9 cellular contexts compared by ENCODE assay signal in the genomic region with DNA sequence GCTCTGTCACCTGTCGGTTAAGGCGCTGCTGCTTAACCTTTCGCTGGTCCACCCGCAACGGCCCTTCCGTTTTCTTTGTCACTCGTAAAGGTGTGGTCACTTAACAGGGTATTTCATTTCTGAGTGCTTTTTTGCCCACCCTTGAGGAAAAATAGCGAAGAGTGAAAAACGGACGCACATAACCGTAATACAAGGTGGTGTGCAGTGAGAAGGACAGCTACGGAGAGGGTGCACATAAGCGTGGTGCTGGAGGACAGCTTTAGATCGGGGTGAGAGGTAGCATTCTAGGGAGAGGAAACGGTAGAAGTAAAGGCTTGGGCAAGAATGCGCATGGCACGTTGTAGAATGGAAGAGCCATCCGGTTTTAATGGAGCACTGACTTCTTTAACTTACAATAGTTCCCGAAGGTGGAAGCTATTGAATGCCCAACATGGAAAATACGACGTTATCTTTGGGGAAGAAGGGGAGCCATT. TPM values are rescaled to one million over a fixed set of nuclear protein-coding genes. Genes with fewer than 3 reads are reported as not detected.
A peak's percentile ranks its signal among the peaks of the same experiment; 100 is the strongest.
DNase-seq lines count a peak whose midpoint lies in the region; ATAC-seq, FAIRE-seq and TF ChIP-seq lines count a peak whose summit lies in the region.
"Had no signal": no experiment of that assay in that cellular context is flagged by ENCODE, and none has a peak within 500 bp of the region (broad histone marks: within the 10 kb centered on the region; RNA-seq: fewer than 3 reads in every experiment).

No MANE protein-coding gene starts in this region.

- H3K27ac Mint-ChIP-seq in chondrocyte (ENCODE audit: unreplicated experiment): peak overlapping the region; percentile 78

- TF ChIP-seq CTCF in DND-41 (IDR thresholded peaks at IDR 0.05; ENCODE audit: borderline replicate concordance, extremely low read depth, low read length, poor library complexity, severe bottlenecking) (no peak), OCI-LY7 (conservative IDR thresholded peaks at IDR 0.05; ENCODE audit: low read length) (no peak), chondrocyte (IDR thresholded peaks at IDR 0.05) (no peak)

- H3K36me3 ChIP-seq in DND-41 (ENCODE audit: insufficient read depth, low read length) (peaks cover 46% of the 10 kb centered on the region), H7 (replicated peaks; ENCODE audit: control insufficient read depth, insufficient read depth, low read length) (peaks cover 17% of the 10 kb centered on the region), OCI-LY7 (ENCODE audit: insufficient read depth, low read length) (peaks cover 54% of the 10 kb centered on the region), mucosa of stomach (ENCODE audit: control insufficient read depth, insufficient read depth, low read length) (no peaks in the 10 kb centered on the region)

- BruUV-seq in OCI-LY7 (replicated peaks; lab: Mats Ljungman, UMichigan): no TSS peak

- H3K4me2 ChIP-seq in DND-41 (ENCODE audit: insufficient read depth, low read length): peak overlapping the region; percentile 80
- peak overlapping the region; percentile 81 for H3K4me2 ChIP-seq in OCI-LY7 (ENCODE audit: low read length)

- H3K4me3 Mint-ChIP-seq in chondrocyte (ENCODE audit: unreplicated experiment): peak overlapping the region; percentile 87

- H3K27ac ChIP-seq in DND-41 (ENCODE audit: low read length) (peak overlapping the region; percentile 95), OCI-LY7 (ENCODE audit: low read depth, low read length, poor library complexity, severe bottlenecking) (peak overlapping the region; percentile 72)

- DNase-seq in DND-41: peak; percentile 39
- DNase-seq in H7: peak; percentile 42
- DNase-seq in OCI-LY7 (ENCODE audit: low spot score): peak; percentile 49
- no peak for DNase-seq in chondrocyte (ENCODE audit: low spot score)
- DNase-seq in urothelium cell line (ENCODE audit: low spot score): no peak
- DNase-seq in glomerular visceral epithelial cell (ENCODE audit: extremely low spot score): no peak
- no peak for DNase-seq in NCI-H1092 (lab: John Stamatoyannopoulos, UW)

- H3K27me3 ChIP-seq in DND-41 (ENCODE audit: insufficient read depth, low read length, poor library complexity) (no peaks in the 10 kb centered on the region), H7 (ENCODE audit: control insufficient read depth, insufficient read depth, low read length) (no peaks in the 10 kb centered on the region), mucosa of stomach (ENCODE audit: control insufficient read depth, insufficient read depth, low read length) (no peaks in the 10 kb centered on the region)

- no peaks in the 10 kb centered on the region for H3K27me3 Mint-ChIP-seq in chondrocyte (ENCODE audit: low read depth)

- H3K4me3 ChIP-seq in DND-41 (ENCODE audit: low read depth in 1 of 2, low read length in 2 of 2): peak overlapping the region; percentile 52 to 72
- peak overlapping the region; percentile 98 for H3K4me3 ChIP-seq in H7 (ENCODE audit: insufficient read depth, low read depth, low read length)
- peak overlapping the region; percentile 96 for H3K4me3 ChIP-seq in OCI-LY7 (ENCODE audit: low read depth, low read length, poor library complexity, severe bottlenecking)
- peak overlapping the region; percentile 97 for H3K4me3 ChIP-seq in mucosa of stomach (ENCODE audit: low read length)

- peak; percentile 47 for ATAC-seq in DND-41 (ENCODE audit: insufficient read depth, low read depth)

- no peaks in the 10 kb centered on the region for H3K9me3 ChIP-seq in DND-41 (ENCODE audit: insufficient read depth, low read length, severe bottlenecking)
- no peaks in the 10 kb centered on the region for H3K9me3 ChIP-seq in OCI-LY7 (ENCODE audit: low read length)
- no peaks in the 10 kb centered on the region for H3K9me3 ChIP-seq in mucosa of stomach (ENCODE audit: control insufficient read depth, low read length)

- POLR2A ChIA-PET in OCI-LY7 (lab: Charles Lee): interaction anchor here (0.6 to 2.5 kb wide), 6 partner anchors 9 to 377 kb away, joined by 3 to 9 read pairs (median 4); partner anchors contain the start of gene MARCHF6

- no peak for FAIRE-seq in urothelium cell line (lab: Jason Lieb, UNC)
- FAIRE-seq: TTC549 had no signal

- peaks cover 12% of the 10 kb centered on the region for H3K36me3 Mint-ChIP-seq in chondrocyte (ENCODE audit: low read depth)

- H3K9me2 ChIP-seq in OCI-LY7 (ENCODE audit: insufficient read depth, low read length): no peaks in the 10 kb centered on the region

- peak overlapping the region; percentile 100 for H2AFZ ChIP-seq in DND-41 (ENCODE audit: low read depth, low read length)
- H2AFZ ChIP-seq in OCI-LY7 (ENCODE audit: low read length): no peak overlapping the region; the same call in 1 of the 2 replicates

- H4K20me1 ChIP-seq in DND-41 (ENCODE audit: insufficient read depth, low read length) (peaks cover 47% of the 10 kb centered on the region), OCI-LY7 (ENCODE audit: insufficient read depth, low read length) (peaks cover 31% of the 10 kb centered on the region)

- H3K9ac ChIP-seq in DND-41 (ENCODE audit: low read depth, low read length): peak overlapping the region; percentile 89
- peak overlapping the region; percentile 90 for H3K9ac ChIP-seq in mucosa of stomach (ENCODE audit: low read length)

- peaks cover 43% of the 10 kb centered on the region for H3K4me1 ChIP-seq in DND-41 (ENCODE audit: insufficient read depth, low read length)
- peaks cover 35% of the 10 kb centered on the region for H3K4me1 ChIP-seq in OCI-LY7 (ENCODE audit: insufficient read depth, low read length, poor library complexity, severe bottlenecking)
- H3K4me1 ChIP-seq in mucosa of stomach (ENCODE audit: control insufficient read depth, insufficient read depth, low read length): peaks cover 14% of the 10 kb centered on the region

- H3K79me2 ChIP-seq in DND-41 (ENCODE audit: insufficient read depth, low read length) (peaks cover 85% of the 10 kb centered on the region), OCI-LY7 (ENCODE audit: insufficient read depth, low read depth, low read length) (peaks cover 75% of the 10 kb centered on the region)

- intact Hi-C loops in OCI-LY7 (cut with micrococcal nuclease; ENCODE audit: unreplicated experiment): loop anchor here (1.0 kb wide), 3 partner anchors 102 to 510 kb away; partner anchors contain the start of genes DAP and MARCHF6

- no peaks in the 10 kb centered on the region for H3K9me3 Mint-ChIP-seq in chondrocyte (ENCODE audit: low read depth)

- CTCF ChIA-PET in OCI-LY7 (lab: Charles Lee; ENCODE audit: unreplicated experiment): interaction anchor here (0.5 to 2.1 kb wide), 3 partner anchors 10 to 313 kb away, joined by 4 to 6 read pairs (median 4); no protein-coding TSS in a partner anchor

- peaks cover 40% of the 10 kb centered on the region for H3K4me1 Mint-ChIP-seq in chondrocyte (ENCODE audit: low read depth)

RNA-seq across cellular contexts. Expression of gene CCT5, which starts 0.8 kb away (rescaled TPM):
- total RNA-seq in H7 (2014; rRNA removed; shearing (Covaris generic)): 994 and 1,018 TPM in 2 replicates
- 498 and 551 TPM in 2 replicates for total RNA-seq in OCI-LY7 (2014; rRNA removed; shearing (Covaris generic))
- total RNA-seq in OCI-LY7 (2022) (327 and 389 TPM in 2 replicates), chondrocyte (161 to 170 TPM (median 165 TPM) in 3 replicates)

RNA-seq across cellular contexts. Expression of gene ATPSCKMT, which starts 1.2 kb away (rescaled TPM):
- total RNA-seq in H7 (2014; rRNA removed; shearing (Covaris generic)): 11.9 and 14.5 TPM in 2 replicates
- total RNA-seq in OCI-LY7 (2014; rRNA removed; shearing (Covaris generic)): 16.0 and 26.5 TPM in 2 replicates
- 22.2 and 24.9 TPM in 2 replicates for total RNA-seq in OCI-LY7 (2022)
- 15.6 to 21.2 TPM (median 18.8 TPM) in 3 replicates for total RNA-seq in chondrocyte

RNA-seq across cellular contexts. Expression of gene CMBL, which starts 56.9 kb away (rescaled TPM):
- 5.2 and 5.3 TPM in 2 replicates for total RNA-seq in H7 (2014; rRNA removed; shearing (Covaris generic))
- total RNA-seq in OCI-LY7 (2014; rRNA removed; shearing (Covaris generic)): not detected in 2 replicates
- total RNA-seq in OCI-LY7 (2022) (0.13 TPM in 1 of 2 replicates, not detected in the other), chondrocyte (20.0 to 27.5 TPM (median 20.5 TPM) in 3 replicates)

Comparison
In these comparisons a context has a peak if more than half of its experiments do, and no peak if none do; other contexts are left out.
1. DNase-seq: peak in DND-41 (single experiment), H7 (single experiment) and OCI-LY7 (single experiment); none in chondrocyte (single experiment), urothelium cell line (single experiment), glomerular visceral epithelial cell (single experiment) and NCI-H1092 (single experiment).
2. Peak in every context shown above with its lines, with median percentiles within 50 percentile points of each other: H3K4me3 ChIP-seq.